ENCODE assay signal across 6 cellular contexts in the genomic region with DNA sequence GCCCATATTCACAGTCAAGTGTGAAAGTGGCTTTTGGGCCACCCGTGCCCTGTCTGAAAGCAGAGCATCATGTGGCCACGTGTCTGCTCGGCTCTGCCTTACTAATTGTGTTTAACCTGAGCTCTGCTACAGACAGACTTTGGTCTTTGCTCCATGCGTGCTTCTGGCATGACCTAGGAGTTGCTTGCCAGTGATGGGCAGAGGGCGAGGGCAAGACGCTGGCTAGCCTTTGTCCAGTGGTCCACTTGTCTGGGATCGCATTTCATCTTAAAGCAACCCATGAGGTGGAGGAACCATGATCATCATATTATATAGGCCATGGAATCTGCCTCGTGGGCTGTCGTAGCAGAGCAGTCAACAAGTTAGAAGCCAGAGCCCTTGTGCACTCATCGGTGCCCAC.
"Had no signal": no experiment of that assay in that cellular context is flagged by ENCODE, and none has a peak within 500 bp of the region (broad histone marks: within the 10 kb centered on the region; RNA-seq: fewer than 3 reads in every experiment).

No MANE protein-coding gene starts in this region.

- H3K27ac ChIP-seq: HL-60 had no signal

- H3K4me3 Mint-ChIP-seq: IgD-negative memory B cell had no signal

- H3K36me3 Mint-ChIP-seq: IgD-negative memory B cell had no signal

- H3K4me3 ChIP-seq: K562 had no signal

- DNase-seq: IMR-90, KBM-7 had no signal

- H3K27ac Mint-ChIP-seq: IgD-negative memory B cell had no signal

- ATAC-seq: HepG2, K562 had no signal

- H3K27me3 Mint-ChIP-seq: IgD-negative memory B cell had no signal

- H3K4me1 Mint-ChIP-seq: IgD-negative memory B cell had no signal
